9 cellular contexts compared by ENCODE assay signal in genomic region chr5:62143268-62144229, GRCh38.
A peak's percentile ranks its signal among the peaks of the same experiment; 100 is the strongest.
DNase-seq lines count a peak whose midpoint lies in the region; ATAC-seq and TF ChIP-seq lines count a peak whose summit lies in the region.
"Had no signal": no experiment of that assay in that cellular context is flagged by ENCODE, and none has a peak within 500 bp of the region (broad histone marks: within the 10 kb centered on the region; RNA-seq: fewer than 3 reads in every experiment).

No MANE protein-coding gene starts in this region.

- H3K4me2 ChIP-seq in OCI-LY3 (ENCODE audit: low read length) (no peak overlapping the region), smooth muscle cell (peak overlapping the region; percentile 42)

- H4K20me1 ChIP-seq in OCI-LY3 (ENCODE audit: insufficient read depth, low read length): no peaks in the 10 kb centered on the region
- H4K20me1 ChIP-seq in smooth muscle cell (ENCODE audit: low read depth): no peaks in the 10 kb centered on the region

- H3K9ac ChIP-seq in OCI-LY3 (ENCODE audit: low read length) (no peak overlapping the region), smooth muscle cell (ENCODE audit: low read depth) (no peak overlapping the region)

- POLR2A ChIA-PET in activated CD4-positive, alpha-beta memory T cell treated with anti-CD3 and anti-CD28 coated beads for 36 hours (lab: Charles Lee): interaction anchor here (0.7 kb wide), 1 partner anchor 602 kb away, joined by 3 read pairs; no protein-coding TSS in a partner anchor

- H3K9me3 Mint-ChIP-seq in activated CD4-positive, alpha-beta memory T cell treated with anti-CD3 and anti-CD28 coated beads for 36 hours: no peaks in the 10 kb centered on the region

- no peaks in the 10 kb centered on the region for H3K9me3 ChIP-seq in OCI-LY3 (ENCODE audit: insufficient read depth, low read length)
- no peaks in the 10 kb centered on the region for H3K9me3 ChIP-seq in smooth muscle cell (replicated peaks; ENCODE audit: low read depth)

- no peak overlapping the region for H2AFZ ChIP-seq in OCI-LY3 (ENCODE audit: low read depth, low read length)
- peak overlapping the region; percentile 22 for H2AFZ ChIP-seq in smooth muscle cell (ENCODE audit: low read depth)

- H3K27me3 Mint-ChIP-seq in activated CD4-positive, alpha-beta memory T cell treated with anti-CD3 and anti-CD28 coated beads for 36 hours: peaks cover 12% of the 10 kb centered on the region

- intact Hi-C loops in activated CD4-positive, alpha-beta memory T cell treated with anti-CD3 and anti-CD28 coated beads for 36 hours (cut with micrococcal nuclease): no loop called here

- no peaks in the 10 kb centered on the region for H3K4me1 ChIP-seq in OCI-LY3 (ENCODE audit: low read length)
- H3K4me1 ChIP-seq in smooth muscle cell (ENCODE audit: low read depth): peaks cover 28% of the 10 kb centered on the region

- H3K4me1 Mint-ChIP-seq in activated CD4-positive, alpha-beta memory T cell treated with anti-CD3 and anti-CD28 coated beads for 36 hours (ENCODE audit: low read depth): no peaks in the 10 kb centered on the region

- no peaks in the 10 kb centered on the region for H3F3A ChIP-seq in smooth muscle cell (ENCODE audit: low read depth)

- no peak overlapping the region for H3K27ac Mint-ChIP-seq in activated CD4-positive, alpha-beta memory T cell treated with anti-CD3 and anti-CD28 coated beads for 36 hours
- H3K27ac Mint-ChIP-seq: activated naive CD8-positive, alpha-beta T cell had no signal

- no peak for ATAC-seq in HG02840 (IDR thresholded peaks at IDR 0.05; ENCODE audit: low FRiP score, unreplicated experiment)

- H3K79me2 ChIP-seq in OCI-LY3 (ENCODE audit: low read length) (no peaks in the 10 kb centered on the region), smooth muscle cell (ENCODE audit: low read depth) (no peaks in the 10 kb centered on the region)

- TF ChIP-seq CTCF in OCI-LY3 (IDR thresholded peaks at IDR 0.05; ENCODE audit: low read depth, low read length): peak; percentile 66
- peak; percentile 56 for TF ChIP-seq CTCF in fibroblast of mammary gland (conservative IDR thresholded peaks at IDR 0.05; ENCODE audit: control insufficient read depth, insufficient read depth, low read depth, low read length)
- peak; percentile 74 for TF ChIP-seq CTCF in smooth muscle cell (IDR thresholded peaks at IDR 0.05; ENCODE audit: borderline replicate concordance, insufficient read depth, poor library complexity, severe bottlenecking)

- H3K36me3 ChIP-seq in OCI-LY3 (replicated peaks; ENCODE audit: low read depth, low read length) (no peaks in the 10 kb centered on the region), smooth muscle cell (ENCODE audit: low read depth) (no peaks in the 10 kb centered on the region)

- no peak overlapping the region for H3K4me3 ChIP-seq in OCI-LY3 (ENCODE audit: low read length)
- no peak overlapping the region for H3K4me3 ChIP-seq in fibroblast of mammary gland (ENCODE audit: control insufficient read depth, low read depth, low read length)
- H3K4me3 ChIP-seq in smooth muscle cell: peak overlapping the region; percentile 14

- H3K27ac ChIP-seq in OCI-LY3 (ENCODE audit: low read length) (no peak overlapping the region), smooth muscle cell (ENCODE audit: low read depth) (no peak overlapping the region)

- H3K36me3 Mint-ChIP-seq in activated CD4-positive, alpha-beta memory T cell treated with anti-CD3 and anti-CD28 coated beads for 36 hours: no peaks in the 10 kb centered on the region
- H3K36me3 Mint-ChIP-seq: activated naive CD8-positive, alpha-beta T cell had no signal

- 0 out of 2 replicates have a peak, but pooled peaks cover 2% of the 10 kb centered on the region for H3K27me3 ChIP-seq in OCI-LY3 (ENCODE audit: low read depth, low read length)
- H3K27me3 ChIP-seq in smooth muscle cell (ENCODE audit: low read depth): no peaks in the 10 kb centered on the region

- CTCF ChIA-PET in activated CD4-positive, alpha-beta memory T cell treated with anti-CD3 and anti-CD28 coated beads for 36 hours (lab: Charles Lee): interaction anchor here (0.6 to 0.7 kb wide), 3 partner anchors 356 to 951 kb away, joined by 3 to 6 read pairs (median 3); no protein-coding TSS in a partner anchor

- no peak overlapping the region for H3K4me3 Mint-ChIP-seq in activated CD4-positive, alpha-beta memory T cell treated with anti-CD3 and anti-CD28 coated beads for 36 hours
- H3K4me3 Mint-ChIP-seq: activated naive CD8-positive, alpha-beta T cell had no signal

- DNase-seq in NOMO-1 (lab: John Stamatoyannopoulos, UW; ENCODE audit: unreplicated experiment in 2 of 2) (peak; percentile 12 to 36), NOMO-1 treated with dmso at 0.1 percent for 144 hours (lab: John Stamatoyannopoulos, UW; ENCODE audit: unreplicated experiment) (no peak), fibroblast of mammary gland (ENCODE audit: low read depth) (peak; percentile 41), smooth muscle cell (lab: John Stamatoyannopoulos, UW; ENCODE audit: unreplicated experiment) (no peak), COLO668 (lab: John Stamatoyannopoulos, UW; ENCODE audit: unreplicated experiment) (no peak)
- DNase-seq in activated CD4-positive, alpha-beta memory T cell treated with anti-CD3 and anti-CD28 coated beads for 36 hours: no peak

- 32% methylated on average over 13 of the region's 13 CpGs for WGBS in smooth muscle cell (ENCODE audit: low lambda C conversion rate)

Comparison
In these comparisons a context has a peak if more than half of its experiments do, and no peak if none do; other contexts are left out.
1. DNase-seq: peak in NOMO-1 (2 of 2) and fibroblast of mammary gland (single experiment); none in NOMO-1 treated with dmso at 0.1 percent for 144 hours (single experiment), smooth muscle cell (single experiment), activated CD4-positive, alpha-beta memory T cell treated with anti-CD3 and anti-CD28 coated beads for 36 hours (single experiment) and COLO668 (single experiment).
2. Peak in every context shown above with its lines, with median percentiles within 50 percentile points of each other: CTCF ChIP-seq.